In genomic region chr3:133661454-133662255, GRCh38 we compare ENCODE assay signal across 8 cellular contexts. TPM values are rescaled to one million over a fixed set of nuclear protein-coding genes. Genes with fewer than 3 reads are reported as not detected.
DNase-seq lines count a peak whose midpoint lies in the region; ATAC-seq, FAIRE-seq and TF ChIP-seq lines count a peak whose summit lies in the region.

Gene TOPBP1, minus strand, starts transcription at chr3:133661941. Its CDS starts 814 bp downstream, at chr3:133661127.

- ATAC-seq in naive thymus-derived CD8-positive, alpha-beta T cell, result peak; percentile 88 to 92

- POLR2A ChIA-PET in naive thymus-derived CD8-positive, alpha-beta T cell (lab: Charles Lee), result interaction anchor here (0.6 to 1.3 kb wide), 6 partner anchors 87 to 824 kb away, joined by 3 to 14 read pairs (median 3); partner anchors contain the start of genes ANAPC13, CDV3 and CEP63

- intact Hi-C loops in activated T-helper 2 cell treated with anti-CD3 and anti-CD28 coated beads, Interferon-gamma antibody, Interleukin-2, Interleukin-4, amounts not matched to agents 10 μg/mL and 5 μg/mL and 100 μg/mL, durations not matched to agents 14 hours and 24 hours and 36 hours (cut with micrococcal nuclease), result loop anchor here (1.0 to 10.0 kb wide), 9 partner anchors 44 to 935 kb away; partner anchors contain the start of genes ANAPC13, CDV3, CEP63 and SRPRB

- peaks cover 33% of the 10 kb centered on the region for H3K4me1 Mint-ChIP-seq in activated T-helper 2 cell treated with anti-CD3 and anti-CD28 coated beads, Interferon-gamma antibody, Interleukin-2, Interleukin-4, amounts not matched to agents 10 μg/mL and 5 μg/mL and 100 μg/mL, durations not matched to agents 14 hours and 24 hours and 36 hours (ENCODE audit: low read depth)
- peaks cover 25 to 44% (median 40%) of the 10 kb centered on the region in 4 donors for H3K4me1 Mint-ChIP-seq in naive thymus-derived CD8-positive, alpha-beta T cell

- TF ChIP-seq POLR2A in H54 (IDR thresholded peaks at IDR 0.05; ENCODE audit: low read depth, low read length), result peak; percentile 65; the same call in 1 of the 2 replicates

- peak; percentile 6 for FAIRE-seq in H54 (lab: Jason Lieb, UNC)

- peak within 1 kb of the TSS; percentile 99 for H3K4me3 Mint-ChIP-seq in activated T-helper 2 cell treated with anti-CD3 and anti-CD28 coated beads, Interferon-gamma antibody, Interleukin-2, Interleukin-4, amounts not matched to agents 10 μg/mL and 5 μg/mL and 100 μg/mL, durations not matched to agents 14 hours and 24 hours and 36 hours (ENCODE audit: low read depth)
- peak within 1 kb of the TSS; percentile 96 to 99 (median 98) for H3K4me3 Mint-ChIP-seq in naive thymus-derived CD8-positive, alpha-beta T cell

- H3K27me3 Mint-ChIP-seq in activated T-helper 2 cell treated with anti-CD3 and anti-CD28 coated beads, Interferon-gamma antibody, Interleukin-2, Interleukin-4, amounts not matched to agents 10 μg/mL and 5 μg/mL and 100 μg/mL, durations not matched to agents 14 hours and 24 hours and 36 hours (ENCODE audit: low read depth), result no peaks in the 10 kb centered on the region
- H3K27me3 Mint-ChIP-seq in naive thymus-derived CD8-positive, alpha-beta T cell, result no peaks in the 10 kb centered on the region

- peak within 1 kb of the TSS; percentile 97 for H3K27ac Mint-ChIP-seq in activated T-helper 2 cell treated with anti-CD3 and anti-CD28 coated beads, Interferon-gamma antibody, Interleukin-2, Interleukin-4, amounts not matched to agents 10 μg/mL and 5 μg/mL and 100 μg/mL, durations not matched to agents 14 hours and 24 hours and 36 hours
- H3K27ac Mint-ChIP-seq in naive thymus-derived CD8-positive, alpha-beta T cell, result peak within 1 kb of the TSS; percentile 96 to 100 (median 99)

- H3K36me3 Mint-ChIP-seq in activated T-helper 2 cell treated with anti-CD3 and anti-CD28 coated beads, Interferon-gamma antibody, Interleukin-2, Interleukin-4, amounts not matched to agents 10 μg/mL and 5 μg/mL and 100 μg/mL, durations not matched to agents 14 hours and 24 hours and 36 hours (ENCODE audit: low read depth), result peaks cover 30% of the 10 kb centered on the region
- peaks cover 0 to 31% (median 2%) of the 10 kb centered on the region in 3 donors for H3K36me3 Mint-ChIP-seq in naive thymus-derived CD8-positive, alpha-beta T cell

- no peaks in the 10 kb centered on the region for H3K9me3 Mint-ChIP-seq in activated T-helper 2 cell treated with anti-CD3 and anti-CD28 coated beads, Interferon-gamma antibody, Interleukin-2, Interleukin-4, amounts not matched to agents 10 μg/mL and 5 μg/mL and 100 μg/mL, durations not matched to agents 14 hours and 24 hours and 36 hours
- H3K9me3 Mint-ChIP-seq in naive thymus-derived CD8-positive, alpha-beta T cell, result no peaks in the 10 kb centered on the region

- DNase-seq in ELF-1 (ENCODE audit: low read depth, low spot score) (peak; percentile 94), H54 (ENCODE audit: insufficient read length, low spot score) (peak; percentile 81), LoVo (ENCODE audit: low spot score) (peak; percentile 75), RPMI8226 (peak; percentile 92), fibroblast of peridontal ligament (ENCODE audit: extremely low read depth) (peak; percentile 49)
- DNase-seq in activated T-helper 2 cell treated with anti-CD3 and anti-CD28 coated beads, Interferon-gamma antibody, Interleukin-2, Interleukin-4, amounts not matched to agents 10 μg/mL and 5 μg/mL and 100 μg/mL, durations not matched to agents 14 hours and 24 hours and 36 hours (ENCODE audit: low spot score), result peak; percentile 86
- peak; percentile 68 to 90 (median 80) for DNase-seq in naive thymus-derived CD8-positive, alpha-beta T cell
- DNase-seq in stimulated activated naive CD4-positive, alpha-beta T cell (lab: John Stamatoyannopoulos, UW), result peak; percentile 67 to 83 (median 80)

RNA-seq across cellular contexts. Expression of gene TOPBP1, which starts in this region (rescaled TPM):
- 90.6 and 91.2 TPM in 2 replicates for total RNA-seq in activated T-helper 2 cell treated with anti-CD3 and anti-CD28 coated beads, Interferon-gamma antibody, Interleukin-2, Interleukin-4, amounts not matched to agents 10 μg/mL and 5 μg/mL and 100 μg/mL, durations not matched to agents 14 hours and 24 hours and 36 hours
- 10 to 100 TPM; 35.2 to 35.5 TPM for total RNA-seq in naive thymus-derived CD8-positive, alpha-beta T cell
- polyA plus RNA-seq in naive thymus-derived CD8-positive, alpha-beta T cell, result 10 to 100 TPM in 1 of 3 donors, 1 to 10 TPM in 2; 5.3 to 11.0 (median 6.3) TPM

Comparison
In these comparisons a context has a peak if more than half of its experiments do, and no peak if none do; other contexts are left out.
1. Peak in every context shown above with its lines: DNase-seq and ATAC-seq.